Comparison of ENCODE assay signal across 21 cellular contexts in the genomic region with DNA sequence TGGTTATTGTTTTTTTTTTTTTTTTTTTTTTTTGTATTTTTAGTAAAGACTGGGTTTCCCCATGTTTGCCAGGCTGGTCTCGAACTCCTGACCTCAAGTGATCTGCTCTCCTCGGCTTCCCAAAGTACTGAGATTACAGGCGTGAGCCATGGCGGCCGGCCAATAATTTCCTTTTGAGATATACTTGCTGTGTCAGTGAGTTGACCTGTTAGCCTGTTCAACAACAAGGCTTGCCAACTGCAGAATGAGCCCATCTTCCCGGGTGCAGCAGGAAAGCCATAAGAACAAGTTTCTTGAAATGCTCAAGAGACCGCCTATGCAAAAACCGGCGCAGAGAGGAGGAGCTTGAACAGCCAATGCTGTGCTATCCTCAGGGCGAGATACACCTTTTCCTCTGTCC.
DNase-seq lines count a peak whose midpoint lies in the region; ATAC-seq, FAIRE-seq and TF ChIP-seq lines count a peak whose summit lies in the region.
"Had no signal": no experiment of that assay in that cellular context is flagged by ENCODE, and none has a peak within 500 bp of the region (broad histone marks: within the 10 kb centered on the region; RNA-seq: fewer than 3 reads in every experiment).

No MANE protein-coding gene starts in this region.

- H3K36me3 ChIP-seq in liver (ENCODE audit: control insufficient read depth in 4 of 4, insufficient read depth in 3 of 4, low read depth in 1 of 4, low read length in 3 of 4) (peaks cover 0 to 11% (median 1%) of the 10 kb centered on the region in 4 donors), HepG2 (replicated peaks in 1 of 2; ENCODE audit: control insufficient read depth in 1 of 2, insufficient read depth in 2 of 2, low read length in 2 of 2) (no peaks in the 10 kb centered on the region), uterus (no peaks in the 10 kb centered on the region)
- H3K36me3 ChIP-seq: BE2C, HAP-1 had no signal

- BruUV-seq in HepG2 (replicated peaks; lab: Mats Ljungman, UMichigan) = no TSS peak

- ATAC-seq in HepG2 (no peak), left cardiac atrium (peak; percentile 34 to 62), HG03097 (IDR thresholded peaks at IDR 0.05; ENCODE audit: low FRiP score, unreplicated experiment) (no peak)

- no peak for FAIRE-seq in HepG2 (lab: Jason Lieb, UNC)
- FAIRE-seq: A204.1 had no signal

- H3K79me2 ChIP-seq in HepG2 (ENCODE audit: insufficient read depth, low read length) = no peaks in the 10 kb centered on the region

- H3K4me3 Mint-ChIP-seq in nephron progenitor cell = no peak overlapping the region
- H3K4me3 Mint-ChIP-seq: CD4-positive, CD25-positive, alpha-beta regulatory T cell had no signal

- no peaks in the 10 kb centered on the region for H3K9me3 Mint-ChIP-seq in nephron progenitor cell

- TF ChIP-seq EP300 in HepG2 (IDR thresholded peaks at IDR 0.05; ENCODE audit: low read depth in 2 of 2, low read length in 2 of 2) = no peak
- TF ChIP-seq EP300 in HepG2 (CRISPR knock-in tag; IDR thresholded peaks at IDR 0.05; ENCODE audit: borderline replicate concordance) = no peak

- H4K20me1 ChIP-seq in HepG2 (ENCODE audit: insufficient read depth, low read length) = no peaks in the 10 kb centered on the region

- H3K4me2 ChIP-seq in HepG2 (ENCODE audit: low read depth, low read length) = no peak overlapping the region

- H3K27me3 ChIP-seq in liver (ENCODE audit: control insufficient read depth in 4 of 4, insufficient read depth in 4 of 4, low read length in 3 of 4) (no peaks in the 10 kb centered on the region), HepG2 (ENCODE audit: control insufficient read depth in 1 of 2, insufficient read depth in 2 of 2, low read length in 2 of 2) (no peaks in the 10 kb centered on the region), uterus (no peaks in the 10 kb centered on the region)
- H3K27me3 ChIP-seq: BE2C had no signal

- TF ChIP-seq POLR2A in HepG2 (IDR thresholded peaks at IDR 0.05; ENCODE audit: insufficient read depth in 1 of 2, low read depth in 2 of 2, low read length in 2 of 2) = no peak
- TF ChIP-seq POLR2A in uterus (IDR thresholded peaks at IDR 0.05) = no peak

- H3K36me3 Mint-ChIP-seq in nephron progenitor cell (ENCODE audit: low read depth) = peaks cover 76% of the 10 kb centered on the region

- H3K9ac ChIP-seq in liver (ENCODE audit: low read depth in 1 of 2, low read length in 2 of 2) (no peak overlapping the region), HepG2 (ENCODE audit: insufficient read depth, low read depth, low read length) (no peak overlapping the region)

- no peaks in the 10 kb centered on the region for H3K9me3 ChIP-seq in liver (ENCODE audit: control insufficient read depth in 4 of 4, low read length in 3 of 4)
- H3K9me3 ChIP-seq in HepG2 (ENCODE audit: low read length) = no peaks in the 10 kb centered on the region
- H3K9me3 ChIP-seq in uterus = no peaks in the 10 kb centered on the region
- H3K9me3 ChIP-seq: BE2C, HAP-1 had no signal

- DNase-seq in HepG2 (ENCODE audit: low spot score) (no peak), left cardiac atrium (peak; percentile 52), nephron progenitor cell (no peak), NCI-H2107 treated with DMSO at 0.1 percent for 48 hours (lab: John Stamatoyannopoulos, UW; ENCODE audit: unreplicated experiment) (no peak), uterus (no peak)
- DNase-seq: BE2C; CD4-positive, CD25-positive, alpha-beta regulatory T cell; COR-L47; GDM1; KBM-7; NCI-H1105 treated with DMSO at 0.1 percent for 48 hours; NCI-H1694 treated with DMSO at 0.1 percent for 48 hours; NCI-H2107; NCI-H2227 treated with DMSO at 0.1 percent for 48 hours; NCI-H510A treated with DMSO at 0.1 percent for 48 hours; NCI-H774; OCI-M1 had no signal

- CTCF ChIA-PET in HepG2 (lab: Yijun Ruan, JAX; ENCODE audit: low intra/inter-chr PET ratio, low total read pairs) = no interaction called here

- H3K4me3 ChIP-seq in liver (ENCODE audit: low read depth in 1 of 3, low read length in 3 of 3) = no peak overlapping the region
- H3K4me3 ChIP-seq in HepG2 (replicated peaks in 1 of 3; ENCODE audit: insufficient read depth in 1 of 3, low read depth in 2 of 3, low read length in 3 of 3) = no peak overlapping the region
- H3K4me3 ChIP-seq in uterus = no peak overlapping the region
- H3K4me3 ChIP-seq: HAP-1 had no signal

- TF ChIP-seq RAD21 in liver (IDR thresholded peaks at IDR 0.05) (peak in 1 of 2 donors; percentile 7), HepG2 (CRISPR knock-in tag; IDR thresholded peaks at IDR 0.05) (no peak)

- POLR2A ChIA-PET in HepG2 (lab: Yijun Ruan, JAX) = no interaction called here

- in situ Hi-C loops in HepG2 (cut with HindIII; ENCODE audit: extremely low pct_ligation_motif_present, low pct_unique_long_range_greater_than_20kb) = no loop called here

- WGBS in liver = 55% methylated on average over 10 of the region's 10 CpGs
- 85% methylated on average over 10 of the region's 10 CpGs for WGBS in HepG2 (ENCODE audit: low lambda C conversion rate)

- peak overlapping the region; percentile 86 for H3K27ac Mint-ChIP-seq in nephron progenitor cell
- H3K27ac Mint-ChIP-seq: CD4-positive, CD25-positive, alpha-beta regulatory T cell had no signal

- H3K27ac ChIP-seq in liver (ENCODE audit: low read depth in 1 of 2, low read length in 2 of 2) (no peak overlapping the region), HepG2 (ENCODE audit: extremely low read length, insufficient read depth, low read length) (no peak overlapping the region), uterus (no peak overlapping the region)

- H3K4me1 ChIP-seq in liver (ENCODE audit: control insufficient read depth in 4 of 4, insufficient read depth in 4 of 4, low read length in 3 of 4) (peaks cover 5 to 54% (median 42%) of the 10 kb centered on the region in 4 donors), HepG2 (ENCODE audit: insufficient read depth, low read length) (peaks cover 7% of the 10 kb centered on the region; the same call in 1 of the 2 replicates), uterus (no peaks in the 10 kb centered on the region)
- H3K4me1 ChIP-seq: BE2C, HAP-1 had no signal

- peaks cover 4% of the 10 kb centered on the region for H3K27me3 Mint-ChIP-seq in nephron progenitor cell (ENCODE audit: low read depth, poor library complexity)

- H2AFZ ChIP-seq in HepG2 (ENCODE audit: low read length) = no peak overlapping the region

- TF ChIP-seq CTCF in liver (IDR thresholded peaks at IDR 0.05; ENCODE audit: low read depth, low read length, missing input control) (no peak), HepG2 (CRISPR knock-in tag; IDR thresholded peaks at IDR 0.05) (no peak), nephron progenitor cell (IDR thresholded peaks at IDR 0.05) (no peak), uterus (IDR thresholded peaks at IDR 0.05) (no peak)

- intact Hi-C loops in HepG2 (cut with micrococcal nuclease; ENCODE audit: unreplicated experiment) (no loop called here), left cardiac atrium (cut with DNase I) (no loop called here), uterus (cut with DNase I; ENCODE audit: low total_unique reads) (no loop called here)

- peaks cover 57% of the 10 kb centered on the region for H3K4me1 Mint-ChIP-seq in nephron progenitor cell
- H3K4me1 Mint-ChIP-seq: CD4-positive, CD25-positive, alpha-beta regulatory T cell had no signal

TF ChIP-seq in liver, 16 proteins besides CTCF, POLR2A, EP300 and RAD21 (continues in another document):
- TF ChIP-seq, protein P1, sequence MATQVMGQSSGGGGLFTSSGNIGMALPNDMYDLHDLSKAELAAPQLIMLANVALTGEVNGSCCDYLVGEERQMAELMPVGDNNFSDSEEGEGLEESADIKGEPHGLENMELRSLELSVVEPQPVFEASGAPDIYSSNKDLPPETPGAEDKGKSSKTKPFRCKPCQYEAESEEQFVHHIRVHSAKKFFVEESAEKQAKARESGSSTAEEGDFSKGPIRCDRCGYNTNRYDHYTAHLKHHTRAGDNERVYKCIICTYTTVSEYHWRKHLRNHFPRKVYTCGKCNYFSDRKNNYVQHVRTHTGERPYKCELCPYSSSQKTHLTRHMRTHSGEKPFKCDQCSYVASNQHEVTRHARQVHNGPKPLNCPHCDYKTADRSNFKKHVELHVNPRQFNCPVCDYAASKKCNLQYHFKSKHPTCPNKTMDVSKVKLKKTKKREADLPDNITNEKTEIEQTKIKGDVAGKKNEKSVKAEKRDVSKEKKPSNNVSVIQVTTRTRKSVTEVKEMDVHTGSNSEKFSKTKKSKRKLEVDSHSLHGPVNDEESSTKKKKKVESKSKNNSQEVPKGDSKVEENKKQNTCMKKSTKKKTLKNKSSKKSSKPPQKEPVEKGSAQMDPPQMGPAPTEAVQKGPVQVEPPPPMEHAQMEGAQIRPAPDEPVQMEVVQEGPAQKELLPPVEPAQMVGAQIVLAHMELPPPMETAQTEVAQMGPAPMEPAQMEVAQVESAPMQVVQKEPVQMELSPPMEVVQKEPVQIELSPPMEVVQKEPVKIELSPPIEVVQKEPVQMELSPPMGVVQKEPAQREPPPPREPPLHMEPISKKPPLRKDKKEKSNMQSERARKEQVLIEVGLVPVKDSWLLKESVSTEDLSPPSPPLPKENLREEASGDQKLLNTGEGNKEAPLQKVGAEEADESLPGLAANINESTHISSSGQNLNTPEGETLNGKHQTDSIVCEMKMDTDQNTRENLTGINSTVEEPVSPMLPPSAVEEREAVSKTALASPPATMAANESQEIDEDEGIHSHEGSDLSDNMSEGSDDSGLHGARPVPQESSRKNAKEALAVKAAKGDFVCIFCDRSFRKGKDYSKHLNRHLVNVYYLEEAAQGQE (IDR thresholded peaks at IDR 0.05) = no peak

TF ChIP-seq in HepG2, 621 proteins besides CTCF, POLR2A, EP300 and RAD21:
- no peak for TF ChIP-seq SALL2 (CRISPR knock-in tag; IDR thresholded peaks at IDR 0.05)
- TF ChIP-seq ZNF10 (CRISPR knock-in tag; IDR thresholded peaks at IDR 0.05; ENCODE audit: borderline replicate concordance, low read depth) = no peak
- no peak for TF ChIP-seq ZKSCAN1 (IDR thresholded peaks at IDR 0.05; ENCODE audit: low read length)
- no peak for TF ChIP-seq ZBTB1 (CRISPR knock-in tag; IDR thresholded peaks at IDR 0.05; ENCODE audit: borderline replicate concordance)

Comparison
In these comparisons a context has a peak if more than half of its experiments do, and no peak if none do; other contexts are left out.
1. ATAC-seq: peak in left cardiac atrium (2 of 2); none in HepG2 (single experiment) and HG03097 (single experiment).